ENCODE assay signal across 9 cellular contexts in genomic region chr10:105140600-105140999, GRCh38.
"Had no signal": no experiment of that assay in that cellular context is flagged by ENCODE, and none has a peak within 500 bp of the region (broad histone marks: within the 10 kb centered on the region; RNA-seq: fewer than 3 reads in every experiment).

No MANE protein-coding gene starts in this region.

- H3K4me2 ChIP-seq: GM23338 had no signal

- H3K36me3 ChIP-seq: HAP-1 had no signal

- H3K4me1 ChIP-seq: HAP-1 had no signal

- H3K9me3 ChIP-seq: HAP-1 had no signal

- H2AFZ ChIP-seq: GM23248, GM23338 had no signal

- DNase-seq: GM23248, GOT3, H7, H9, HCEC 1CT, HFFc6 had no signal

- H3K9ac ChIP-seq: GM23248 had no signal

- H3K27ac ChIP-seq: GM23248 had no signal

- H3K4me3 ChIP-seq: GM23248, GM23338, HAP-1 had no signal

- ATAC-seq: GM23338, HCT116 had no signal
